Comparison of ENCODE assay signal across 2 cellular contexts in genomic region chr3:13013994-13014754, GRCh38.
TF ChIP-seq lines count a peak whose summit lies in the region.

No MANE protein-coding gene starts in this region.

TF ChIP-seq in liver, 16 proteins besides CTCF, POLR2A, EP300 and RAD21:
- TF ChIP-seq RXRA (IDR thresholded peaks at IDR 0.05) (peak; percentile 64 to 85), JUND (IDR thresholded peaks at IDR 0.05) (no peak), FOXA2 (IDR thresholded peaks at IDR 0.05) (no peak), ATF3 (IDR thresholded peaks at IDR 0.05) (no peak), HNF4G (IDR thresholded peaks at IDR 0.05) (no peak), SP1 (IDR thresholded peaks at IDR 0.05) (no peak), MAX (IDR thresholded peaks at IDR 0.05) (no peak), FOXA1 (IDR thresholded peaks at IDR 0.05) (no peak), ZBTB33 (IDR thresholded peaks at IDR 0.05) (no peak), YY1 (IDR thresholded peaks at IDR 0.05) (no peak), TAF1 (conservative IDR thresholded peaks at IDR 0.05) (no peak), EGR1 (IDR thresholded peaks at IDR 0.05; ENCODE audit: low read depth in 2 of 2) (no peak), GABPA (IDR thresholded peaks at IDR 0.05 in 1 of 2, conservative IDR thresholded peaks at IDR 0.05 in 1 of 2) (no peak), HNF4A (conservative IDR thresholded peaks at IDR 0.05) (no peak), NR2F2 (IDR thresholded peaks at IDR 0.05) (peak; percentile 96)

TF ChIP-seq in HepG2, 621 proteins besides CTCF, POLR2A, EP300 and RAD21:
- TF ChIP-seq DMTF1 (CRISPR knock-in tag; IDR thresholded peaks at IDR 0.05), result no peak
- TF ChIP-seq ZBTB37 (CRISPR knock-in tag; IDR thresholded peaks at IDR 0.05), result no peak
- TF ChIP-seq ZMYM4 (CRISPR knock-in tag; IDR thresholded peaks at IDR 0.05), result no peak
